Comparison of ENCODE assay signal across 8 cellular contexts in the genomic region with DNA sequence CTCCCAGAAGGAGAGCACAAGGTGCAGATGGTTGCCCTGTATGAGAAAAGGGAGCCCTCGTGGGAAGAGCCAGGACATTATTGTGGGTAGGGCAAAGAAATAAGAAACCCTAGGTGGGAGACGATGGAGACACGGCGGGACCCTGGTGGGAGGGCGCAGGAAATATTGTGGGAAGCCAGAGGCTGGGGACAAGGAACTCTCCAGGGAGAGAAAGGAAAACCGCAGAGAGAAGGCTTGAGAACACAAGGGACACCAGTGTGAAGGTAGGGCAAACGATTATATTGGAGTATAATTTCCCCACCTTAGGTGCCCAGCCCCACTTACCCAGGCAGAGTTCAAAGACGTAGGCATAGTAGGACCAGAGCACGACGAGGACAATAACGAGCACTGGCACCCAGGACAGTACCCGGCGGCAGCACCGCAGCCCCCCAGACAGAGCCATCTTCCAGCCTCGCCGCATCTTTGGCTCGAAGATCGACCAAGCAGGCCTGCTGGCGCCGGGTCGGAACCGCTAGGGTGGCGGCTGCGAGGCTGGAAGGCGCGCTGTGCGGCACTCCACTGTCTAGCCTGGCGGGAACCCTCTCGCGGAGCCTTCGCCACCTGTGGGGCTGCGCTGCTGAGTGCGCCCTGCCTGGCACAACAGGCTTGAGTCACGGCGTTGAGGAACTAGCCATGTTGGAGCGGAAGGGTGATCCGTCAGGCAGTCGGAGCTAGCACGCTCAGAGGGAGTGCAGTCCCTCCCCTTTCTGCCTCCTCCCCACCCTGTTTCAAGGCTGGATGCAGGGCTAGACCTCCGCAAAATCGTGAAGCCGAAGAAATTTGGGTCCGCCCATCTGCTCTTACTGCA. TPM values are rescaled to one million over a fixed set of nuclear protein-coding genes. Genes with fewer than 3 reads are reported as not detected.
A peak's percentile ranks its signal among the peaks of the same experiment; 100 is the strongest.
DNase-seq lines count a peak whose midpoint lies in the region; ATAC-seq and TF ChIP-seq lines count a peak whose summit lies in the region.

TSS of gene ZDHHC15 (minus strand) at position 473 of the 847 bp plus-strand sequence. CDS start at position 460, 13 bp downstream.

- DNase-seq in AG08395 (ENCODE audit: low spot score) (peak; percentile 30), NCI-H1105 (lab: John Stamatoyannopoulos, UW) (peak; percentile 67), dedifferentiated amniotic fluid mesenchymal stem cell (ENCODE audit: extremely low spot score) (peak; percentile 39), lower leg skin (ENCODE audit: low spot score in 2 of 2) (peak; percentile 18 to 87), GDM1 (lab: John Stamatoyannopoulos, UW) (no peak)
- DNase-seq in activated CD4-positive, alpha-beta T cell treated with anti-CD3 and anti-CD28 coated beads, Interleukin-2, amount 50 U/mL, for 24 hours (ENCODE audit: low read depth in 1 of 2, low spot score in 1 of 2): peak; percentile 26 to 38
- peak; percentile 23 to 36 for DNase-seq in stimulated activated CD4-positive, alpha-beta T cell treated with anti-CD3 and anti-CD28 coated beads, Interleukin-2, amount 100 ng/mL, for 48 hours

- intact Hi-C loops in lower leg skin (cut with DNase I; ENCODE audit: low total_unique reads): no loop called here

- H3K4me3 ChIP-seq in lower leg skin (ENCODE audit: low read depth, poor library complexity, severe bottlenecking): peak within 1 kb of the TSS; percentile 15

- TF ChIP-seq POLR2A in lower leg skin (IDR thresholded peaks at IDR 0.05): no peak

- TF ChIP-seq CTCF in lower leg skin (IDR thresholded peaks at IDR 0.05): no peak

- ATAC-seq in HG03432 (IDR thresholded peaks at IDR 0.05; ENCODE audit: unreplicated experiment): no peak

- WGBS in lower leg skin, 2 donors: 3 to 31% methylated on average over 25 to 29 of the region's 43 CpGs

RNA-seq across cellular contexts. Expression of gene ZDHHC15, which starts in this region (rescaled TPM):
- total RNA-seq in lower leg skin: 1 to 10 TPM in 2 of 4 donors, under 1 TPM in 2; 0.25 to 1.9 (median 1.0) TPM
